In genomic region chr7:113742946-113743431, GRCh38 we compare ENCODE assay signal across 7 cellular contexts.
DNase-seq lines count a peak whose midpoint lies in the region; FAIRE-seq and TF ChIP-seq lines count a peak whose summit lies in the region.
"Not testable (repeated sequence)": the region's sequence is repeated elsewhere in the genome, so short reads cannot be mapped to it uniquely, and the experiment has no call there.

No MANE protein-coding gene starts in this region.

- H3K4ac ChIP-seq in H1 (replicated peaks; ENCODE audit: insufficient read length, low read depth, low read length), result not testable (repeated sequence)

- not testable (repeated sequence) for H3K36me3 Mint-ChIP-seq in neural progenitor cell

- not testable (repeated sequence) for H3K9me3 ChIP-seq in HUES64 (ENCODE audit: insufficient read depth, low read depth, low read length); H1 (ENCODE audit: insufficient read depth in 2 of 2, low read depth in 1 of 2, low read length in 1 of 2); iPS-18c (ENCODE audit: control insufficient read depth, insufficient read depth, low read length); neural progenitor cell (ENCODE audit: low read depth)

- H3K14ac ChIP-seq in H1 (ENCODE audit: insufficient read length), result not testable (repeated sequence)

- not testable (repeated sequence) for TF ChIP-seq EP300 in H1 (IDR thresholded peaks at IDR 0.05; ENCODE audit: borderline replicate concordance in 1 of 2, low read depth in 2 of 2, low read length in 2 of 2)

- not testable (repeated sequence) for H3K4me1 ChIP-seq in HUES64 (ENCODE audit: insufficient read depth, low read length); H1 (replicated peaks in 1 of 4; ENCODE audit: control insufficient read depth in 3 of 4, insufficient read depth in 4 of 4, low read length in 3 of 4); neural progenitor cell

- not testable (repeated sequence) for H3K23ac ChIP-seq in H1 (ENCODE audit: insufficient read length)

- not testable (repeated sequence) for H3K79me2 ChIP-seq in H1 (ENCODE audit: control insufficient read depth in 1 of 2, insufficient read depth in 2 of 2, low read length in 2 of 2); neural progenitor cell (ENCODE audit: low read depth)

- FAIRE-seq in H1 (lab: Jason Lieb, UNC), result not testable (repeated sequence)

- H3K36me3 ChIP-seq in HUES64 (ENCODE audit: insufficient read depth, low read length); H1 (ENCODE audit: control insufficient read depth in 2 of 4, insufficient read depth in 4 of 4, low read length in 3 of 4); neural progenitor cell: not testable (repeated sequence)

- DNase-seq in DMS53 (lab: John Stamatoyannopoulos, UW) (peak; percentile 76), NCI-H2227 treated with DMSO at 0.1 percent for 48 hours (lab: John Stamatoyannopoulos, UW) (peak; percentile 0), RPMI8226 (peak; percentile 92), H1 (ENCODE audit: low read depth in 1 of 2, low spot score in 2 of 2) (peak; percentile 41 to 46), neural progenitor cell (ENCODE audit: low spot score) (peak; percentile 20)

- H3K9ac ChIP-seq in HUES64 (ENCODE audit: low read depth, low read length), result peak overlapping the region; percentile 36; the same call in 1 of the 2 replicates
- H3K9ac ChIP-seq in H1 (replicated peaks in 1 of 4; ENCODE audit: extremely low read depth in 1 of 4, low read depth in 3 of 4, low read length in 3 of 4); neural progenitor cell: not testable (repeated sequence)

- not testable (repeated sequence) for H3K4me1 Mint-ChIP-seq in neural progenitor cell

- H4K20me1 ChIP-seq in H1 (replicated peaks in 1 of 2; ENCODE audit: control insufficient read depth in 1 of 2, insufficient read depth in 2 of 2, low read length in 2 of 2); neural progenitor cell (ENCODE audit: low read depth): not testable (repeated sequence)

- H2BK120ac ChIP-seq in H1 (replicated peaks; ENCODE audit: low read depth, low read length), result not testable (repeated sequence)

- not testable (repeated sequence) for TF ChIP-seq RAD21 in H1 (IDR thresholded peaks at IDR 0.05 in 1 of 2, conservative IDR thresholded peaks at IDR 0.05 in 1 of 2; ENCODE audit: low read depth in 2 of 2, low read length in 2 of 2)

- not testable (repeated sequence) for H3K18ac ChIP-seq in H1 (ENCODE audit: extremely low read depth, low read length)

- not testable (repeated sequence) for H3K79me1 ChIP-seq in H1 (ENCODE audit: low read depth, low read length)

- not testable (repeated sequence) for H4K5ac ChIP-seq in H1 (ENCODE audit: insufficient read length, low read depth, low read length)

- H2BK20ac ChIP-seq in H1 (ENCODE audit: low read length), result not testable (repeated sequence)

- H3K23me2 ChIP-seq in H1 (ENCODE audit: low read depth, low read length), result not testable (repeated sequence)

- H3K4me2 ChIP-seq in H1 (ENCODE audit: insufficient read depth in 1 of 2, low read depth in 2 of 2, low read length in 2 of 2); neural progenitor cell: not testable (repeated sequence)

- not testable (repeated sequence) for H3F3A ChIP-seq in neural progenitor cell (ENCODE audit: low read depth)

- H3K4me3 ChIP-seq in HUES64 (ENCODE audit: low read length) (peak overlapping the region; percentile 30; the same call in 1 of the 2 replicates), iPS-18c (ENCODE audit: insufficient read depth, low read depth, low read length) (peak overlapping the region; percentile 20; the same call in 1 of the 2 replicates)
- not testable (repeated sequence) for H3K4me3 ChIP-seq in H1 (ENCODE audit: extremely low read depth in 1 of 4, insufficient read depth in 2 of 4, low read depth in 3 of 4, low read length in 4 of 4); neural progenitor cell

- not testable (repeated sequence) for H3K27me3 Mint-ChIP-seq in neural progenitor cell (ENCODE audit: insufficient read depth, low read depth)

- not testable (repeated sequence) for H3K27ac ChIP-seq in HUES64 (ENCODE audit: low read depth, low read length); H1 (ENCODE audit: low read depth, low read length); neural progenitor cell

- not testable (repeated sequence) for H2AFZ ChIP-seq in H1 (ENCODE audit: low read length); neural progenitor cell (replicated peaks)

- TF ChIP-seq CTCF in H1 (IDR thresholded peaks at IDR 0.05; ENCODE audit: control extremely low read depth in 1 of 3, insufficient read depth in 1 of 3, low read depth in 1 of 3, low read length in 3 of 3); neural progenitor cell (IDR thresholded peaks at IDR 0.05): not testable (repeated sequence)

- WGBS in HUES64, result 82% methylated on average over 32 of the region's 34 CpGs
- WGBS in H1 (ENCODE audit: extremely low coverage in 1 of 2, insufficient coverage in 1 of 2, insufficient read length in 1 of 2, insufficient replicate concordance in 2 of 2, low coverage in 1 of 2, low lambda C conversion rate in 2 of 2, missing lambda C conversion rate in 1 of 2), 2 experiments, result 97% methylated on average over 20 of the region's 34 CpGs; no CpG with 5 or more reads in 1 of the 2 experiments

- peak overlapping the region; percentile 68; the same call in 1 of the 2 replicates for H4K8ac ChIP-seq in H1 (ENCODE audit: extremely low read depth, insufficient read depth, low read length)

- not testable (repeated sequence) for H3K27ac Mint-ChIP-seq in neural progenitor cell

- H2BK5ac ChIP-seq in H1 (ENCODE audit: low read depth, low read length), result not testable (repeated sequence)

- not testable (repeated sequence) for H3K27me3 ChIP-seq in HUES64 (ENCODE audit: insufficient read depth, low read length); H1 (replicated peaks in 1 of 4; ENCODE audit: control insufficient read depth in 3 of 4, extremely low read depth in 1 of 4, insufficient read depth in 3 of 4, low read length in 3 of 4); neural progenitor cell

- not testable (repeated sequence) for H2AK5ac ChIP-seq in H1 (ENCODE audit: low read depth, low read length)

- not testable (repeated sequence) for H2BK12ac ChIP-seq in H1 (ENCODE audit: low read depth, low read length)

- TF ChIP-seq POLR2A in H1 (IDR thresholded peaks at IDR 0.05; ENCODE audit: control extremely low read depth in 1 of 2, low read depth in 2 of 2, low read length in 2 of 2), result not testable (repeated sequence)

- POLR2A ChIA-PET in H1 (lab: Charles Lee; ENCODE audit: partially characterized antibody), result interaction anchor here (1.0 kb wide), 1 partner anchor 9 kb away, joined by 3 read pairs; no protein-coding TSS in a partner anchor

- not testable (repeated sequence) for H4K91ac ChIP-seq in H1 (replicated peaks; ENCODE audit: insufficient read length, low read length)

- CTCF ChIA-PET in H1 (lab: Charles Lee; ENCODE audit: partially characterized antibody), result not testable (repeated sequence)

- H2BK15ac ChIP-seq in H1 (ENCODE audit: low read length), result not testable (repeated sequence)

- not testable (repeated sequence) for H3K56ac ChIP-seq in H1 (replicated peaks; ENCODE audit: insufficient read length, low read depth, low read length)

- not testable (repeated sequence) for H3K9me3 Mint-ChIP-seq in neural progenitor cell

- not testable (repeated sequence) for H3K4me3 Mint-ChIP-seq in neural progenitor cell

Comparison
In these comparisons a context has a peak if more than half of its experiments do, and no peak if none do; other contexts are left out.
1. DNase-seq: peak in every context shown above with its lines; median percentile 92 in RPMI8226; 76 in DMS53; 44 in H1; 20 in neural progenitor cell; 0 in NCI-H2227 treated with DMSO at 0.1 percent for 48 hours.